In the genomic region with DNA sequence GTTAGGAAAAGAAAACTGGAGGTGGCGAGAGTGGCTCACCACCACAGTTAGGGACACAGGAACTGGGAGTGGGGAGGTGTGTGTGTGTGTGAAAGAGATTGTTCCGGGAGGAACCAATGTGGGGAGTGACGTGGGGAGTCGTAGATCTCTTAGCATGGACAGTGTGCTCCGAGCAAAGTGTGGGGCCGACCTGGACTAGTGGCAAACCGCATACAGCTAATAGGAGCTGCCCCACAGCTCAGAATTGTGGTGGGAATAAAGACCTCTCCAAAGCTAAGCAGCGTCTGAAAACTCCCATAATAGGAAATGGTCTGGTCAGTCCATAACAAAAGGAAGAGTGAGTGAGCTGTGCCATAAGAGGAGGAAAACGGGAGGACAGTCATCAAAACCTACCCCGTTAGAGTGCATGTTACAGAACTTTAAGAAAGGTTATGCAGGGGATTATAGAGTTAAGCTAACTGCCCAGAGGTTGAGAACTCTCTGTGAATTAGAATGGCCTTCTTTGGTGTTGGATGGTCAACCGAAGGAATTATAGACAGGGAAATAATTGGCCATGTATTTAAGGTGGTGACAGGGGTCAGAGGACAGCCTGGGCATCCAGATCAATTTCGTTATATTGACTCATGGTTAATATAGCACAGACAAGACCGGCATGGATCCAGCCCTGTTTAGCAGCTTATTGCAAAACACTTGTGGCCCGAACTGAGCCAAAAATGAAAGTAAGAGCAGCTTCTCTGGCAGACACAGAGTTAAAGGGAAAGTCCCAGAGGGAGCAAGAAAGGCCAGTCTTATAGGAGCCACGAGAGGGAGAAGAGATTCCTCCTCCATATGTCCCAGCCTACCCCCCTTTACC, we compare ENCODE assay signal across 8 cellular contexts. TPM values are rescaled to one million over a fixed set of nuclear protein-coding genes. Genes with fewer than 3 reads are reported as not detected.
DNase-seq lines count a peak whose midpoint lies in the region; ATAC-seq, FAIRE-seq and TF ChIP-seq lines count a peak whose summit lies in the region.
"Had no signal": no experiment of that assay in that cellular context is flagged by ENCODE, and none has a peak within 500 bp of the region (broad histone marks: within the 10 kb centered on the region; RNA-seq: fewer than 3 reads in every experiment).

No MANE protein-coding gene starts in this region.

- peak; percentile 29 for DNase-seq in GM19239 (ENCODE audit: insufficient read length, low spot score)
- DNase-seq in mammary epithelial cell, result peak; percentile 60
- no peak for DNase-seq in nephron progenitor cell
- DNase-seq in activated naive CD4-positive, alpha-beta T cell treated with Interleukin-2 at 50 U/mL for 16 hours, result no peak
- DNase-seq in HPDE6-E6E7 (ENCODE audit: extremely low spot score), result no peak

- no peak overlapping the region for H3K4me3 Mint-ChIP-seq in nephron progenitor cell

- ATAC-seq in HG03460 (IDR thresholded peaks at IDR 0.05; ENCODE audit: unreplicated experiment), result peak; percentile 72

- no peak overlapping the region for H3K9ac ChIP-seq in mammary epithelial cell (ENCODE audit: insufficient read depth, low read length)
- no peak overlapping the region for H3K9ac ChIP-seq in skeletal muscle tissue (ENCODE audit: low read depth in 1 of 3, low read length in 3 of 3)

- no peaks in the 10 kb centered on the region for H3K4me1 ChIP-seq in mammary epithelial cell (ENCODE audit: insufficient read depth, low read length)
- H3K4me1 ChIP-seq in skeletal muscle tissue (ENCODE audit: control insufficient read depth in 3 of 3, insufficient read depth in 3 of 3, low read length in 3 of 3), result no peaks in the 10 kb centered on the region

- H3K9me3 ChIP-seq in mammary epithelial cell (replicated peaks; ENCODE audit: insufficient read depth, low read length) (no peaks in the 10 kb centered on the region), skeletal muscle tissue (ENCODE audit: control insufficient read depth in 3 of 3, low read length in 3 of 3) (no peaks in the 10 kb centered on the region)

- CTCF ChIA-PET in mammary epithelial cell (lab: Charles Lee; ENCODE audit: low non-redundant PET), result no interaction called here

- dilution Hi-C loops in mammary epithelial cell (cut with HindIII; ENCODE audit: low sequenced_read_pairs), result no loop called here

- in situ Hi-C loops in mammary epithelial cell (cut with MboI; ENCODE audit: low sequenced_read_pairs in 2 of 2), result no loop called here

- H3K36me3 ChIP-seq in mammary epithelial cell (ENCODE audit: insufficient read depth, low read length) (no peaks in the 10 kb centered on the region), skeletal muscle tissue (ENCODE audit: control insufficient read depth in 3 of 3, insufficient read depth in 3 of 3, low read length in 3 of 3) (no peaks in the 10 kb centered on the region)

- no peak overlapping the region for H3K4me3 ChIP-seq in mammary epithelial cell (replicated peaks in 1 of 3; ENCODE audit: insufficient read depth in 1 of 3, low read depth in 2 of 3, low read length in 3 of 3)
- peak overlapping the region; percentile 21 to 55 (median 41) for H3K4me3 ChIP-seq in skeletal muscle tissue (ENCODE audit: low read length in 3 of 3)

- H3K4me1 Mint-ChIP-seq in nephron progenitor cell, result peaks cover 8% of the 10 kb centered on the region

- 75% methylated on average over 14 of the region's 15 CpGs for WGBS in mammary epithelial cell (ENCODE audit: low coverage, missing lambda C conversion rate)

- peaks cover 23% of the 10 kb centered on the region for H3K9me3 Mint-ChIP-seq in nephron progenitor cell

- no peaks in the 10 kb centered on the region for H4K20me1 ChIP-seq in mammary epithelial cell (ENCODE audit: insufficient read depth, low read length)

- BruUV-seq in mammary epithelial cell (replicated peaks; lab: Mats Ljungman, UMichigan), result no TSS peak

- TF ChIP-seq CTCF in mammary epithelial cell (conservative IDR thresholded peaks at IDR 0.05 in 1 of 2, IDR thresholded peaks at IDR 0.05 in 1 of 2; ENCODE audit: extremely low read depth in 1 of 2, insufficient read depth in 1 of 2, low read depth in 1 of 2, low read length in 2 of 2) (no peak), nephron progenitor cell (IDR thresholded peaks at IDR 0.05) (no peak)

- intact Hi-C loops in mammary epithelial cell (cut with micrococcal nuclease), result no loop called here

- peaks cover 9% of the 10 kb centered on the region for H3K27me3 Mint-ChIP-seq in nephron progenitor cell (ENCODE audit: low read depth, poor library complexity)

- peak overlapping the region; percentile 85 for H2AFZ ChIP-seq in mammary epithelial cell (ENCODE audit: low read depth, low read length)

- H3K4me2 ChIP-seq in mammary epithelial cell (ENCODE audit: insufficient read depth, low read depth, low read length), result peak overlapping the region; percentile 18

- peak; percentile 75 for FAIRE-seq in GM19239 (lab: Jason Lieb, UNC)

- H3K27me3 ChIP-seq in mammary epithelial cell (ENCODE audit: insufficient read depth, low read length) (no peaks in the 10 kb centered on the region), skeletal muscle tissue (ENCODE audit: control insufficient read depth in 3 of 3, insufficient read depth in 3 of 3, low read length in 3 of 3) (no peaks in the 10 kb centered on the region)

- no peak overlapping the region for H3K27ac ChIP-seq in mammary epithelial cell (ENCODE audit: insufficient read depth, low read depth, low read length)
- H3K27ac ChIP-seq in skeletal muscle tissue (ENCODE audit: low read depth, low read length), result no peak overlapping the region

- no peaks in the 10 kb centered on the region for H3K79me2 ChIP-seq in mammary epithelial cell (ENCODE audit: insufficient read depth, low read length)

- no peak overlapping the region for H3K27ac Mint-ChIP-seq in nephron progenitor cell

- H3K36me3 Mint-ChIP-seq in nephron progenitor cell (ENCODE audit: low read depth), result peaks cover 4% of the 10 kb centered on the region

RNA-seq across cellular contexts. Expression of gene SLC15A1, which starts 8.9 kb away (rescaled TPM):
- total RNA-seq in mammary epithelial cell (under 1 TPM in 1 of 2 donors, not detected in 1; 0.50 TPM), skeletal muscle tissue (not detected)
- 0.03 TPM for polyA plus RNA-seq in mammary epithelial cell
- polyA minus RNA-seq in mammary epithelial cell, result not detected
- total RNA-seq: NCI-H460 had no signal

Comparison
In these comparisons a context has a peak if more than half of its experiments do, and no peak if none do; other contexts are left out.
1. DNase-seq: peak in GM19239 (single experiment) and mammary epithelial cell (single experiment); none in nephron progenitor cell (single experiment), activated naive CD4-positive, alpha-beta T cell treated with Interleukin-2 at 50 U/mL for 16 hours (single experiment) and HPDE6-E6E7 (single experiment).
2. H3K4me3 ChIP-seq: peak in skeletal muscle tissue (3 of 3); none in mammary epithelial cell (0 of 3).